In genomic region chr3:123934250-123934649, GRCh38 we compare ENCODE assay signal across 31 cellular contexts. TPM values are rescaled to one million over a fixed set of nuclear protein-coding genes. Genes with fewer than 3 reads are reported as not detected.
"Had no signal": no experiment of that assay in that cellular context is flagged by ENCODE, and none has a peak within 500 bp of the region (broad histone marks: within the 10 kb centered on the region; RNA-seq: fewer than 3 reads in every experiment).

No MANE protein-coding gene starts in this region.

- H3K27me3 ChIP-seq: left lung, pancreas, sigmoid colon, spleen, suprapubic skin, tibial artery, upper lobe of right lung had no signal

- FAIRE-seq: kidney, pancreas, small intestine, urothelium cell line had no signal

- H3K4me1 ChIP-seq: left lung, lower lobe of right lung, pancreas, prostate gland, sigmoid colon, spleen, suprapubic skin, upper lobe of right lung had no signal

- DNase-seq: hypothalamus; immature natural killer cell; kidney; left cardiac atrium; left lung; lower lobe of right lung; mammary epithelial cell; mesenchymal stem cell; naive thymus-derived CD8-positive, alpha-beta T cell; nucleus accumbens; pancreas; retina; right cardiac atrium; sigmoid colon; small intestine; spleen; stimulated activated CD4-positive, alpha-beta T cell treated with anti-CD3 and anti-CD28 coated beads, Interleukin-4, amount 100 ng/mL, for 24 hours; stimulated activated naive CD4-positive, alpha-beta T cell; tibial artery; trophoblast cell; upper lobe of right lung had no signal

- H3K4me3 ChIP-seq: left lung, lower lobe of right lung, pancreas, prostate gland, sigmoid colon, spleen, suprapubic skin, thoracic aorta, tibial artery, upper lobe of right lung had no signal

- ATAC-seq: left cardiac atrium; left lung; lower lobe of right lung; naive thymus-derived CD8-positive, alpha-beta T cell; pancreas; right cardiac atrium; stimulated activated effector memory CD8-positive, alpha-beta T cell treated with anti-CD3 and anti-CD28 coated beads, Interleukin-12 subunit alpha, Interleukin-12 subunit beta, amount 100 ng/mL, for 72 hours; upper lobe of right lung had no signal

- H3K9me3 ChIP-seq: left lung, lower lobe of right lung, pancreas, prostate gland, sigmoid colon, spleen, suprapubic skin, thoracic aorta, tibial artery, upper lobe of right lung had no signal

- H3K36me3 ChIP-seq: prostate gland, thoracic aorta had no signal

- H3K27ac ChIP-seq: left lung, lower lobe of right lung, pancreas, prostate gland, sigmoid colon, spleen, suprapubic skin, tibial artery, upper lobe of right lung had no signal

RNA-seq across cellular contexts. Expression of gene MYLK, which starts 50.1 kb away (rescaled TPM):
- total RNA-seq: naive thymus-derived CD8-positive, alpha-beta T cell had no signal

RNA-seq across cellular contexts. Expression of gene ROPN1, which starts 57.7 kb away (rescaled TPM):
- total RNA-seq: left lung; liver; lower lobe of right lung; mucosa of gallbladder; naive thymus-derived CD8-positive, alpha-beta T cell; neural crest cell; osteoblast; pancreas; sigmoid colon; spleen; subcutaneous adipose tissue; thoracic aorta; upper lobe of right lung had no signal
- polyA plus RNA-seq: immature natural killer cell; liver; naive thymus-derived CD8-positive, alpha-beta T cell; pancreas; small intestine had no signal
